In genomic region chr18:58316943-58317342, GRCh38 we compare ENCODE assay signal across 10 cellular contexts.
DNase-seq lines count a peak whose midpoint lies in the region; ATAC-seq and TF ChIP-seq lines count a peak whose summit lies in the region.
"Had no signal": no experiment of that assay in that cellular context is flagged by ENCODE, and none has a peak within 500 bp of the region (broad histone marks: within the 10 kb centered on the region; RNA-seq: fewer than 3 reads in every experiment).

No MANE protein-coding gene starts in this region.

- no peak overlapping the region for H2AFZ ChIP-seq in smooth muscle cell (ENCODE audit: low read depth)

- H3K27ac ChIP-seq in heart left ventricle, result peak overlapping the region in 11 of 12 donors; percentile 8 to 84 (median 63)
- peak overlapping the region; percentile 72 to 86 for H3K27ac ChIP-seq in right atrium auricular region
- peak overlapping the region; percentile 1 to 78 (median 65) for H3K27ac ChIP-seq in stomach
- no peak overlapping the region for H3K27ac ChIP-seq in smooth muscle cell (ENCODE audit: low read depth)
- H3K27ac ChIP-seq: testis had no signal

- H3K9me3 ChIP-seq in heart left ventricle (no peaks in the 10 kb centered on the region), right atrium auricular region (no peaks in the 10 kb centered on the region), stomach (no peaks in the 10 kb centered on the region), smooth muscle cell (replicated peaks; ENCODE audit: low read depth) (no peaks in the 10 kb centered on the region)
- H3K9me3 ChIP-seq: body of pancreas, testis had no signal

- H3K4me2 ChIP-seq in smooth muscle cell, result no peak overlapping the region

- no peak for TF ChIP-seq POLR2A in heart left ventricle (IDR thresholded peaks at IDR 0.05)
- TF ChIP-seq POLR2A in stomach (IDR thresholded peaks at IDR 0.05), result no peak

- peaks cover 10% of the 10 kb centered on the region for H3F3A ChIP-seq in smooth muscle cell (ENCODE audit: low read depth)

- H3K79me2 ChIP-seq in smooth muscle cell (ENCODE audit: low read depth), result no peaks in the 10 kb centered on the region

- no peak for TF ChIP-seq EP300 in stomach (IDR thresholded peaks at IDR 0.05)

- no peak overlapping the region for H3K9ac ChIP-seq in smooth muscle cell (ENCODE audit: low read depth)

- H3K4me1 ChIP-seq in heart left ventricle (peaks cover 0 to 66% (median 41%) of the 10 kb centered on the region in 12 donors), right atrium auricular region (peaks cover 0 to 58% of the 10 kb centered on the region in 2 donors), stomach (peaks cover 41 to 73% (median 47%) of the 10 kb centered on the region in 4 donors), smooth muscle cell (ENCODE audit: low read depth) (peaks cover 12% of the 10 kb centered on the region)
- H3K4me1 ChIP-seq: testis had no signal

- WGBS in heart left ventricle, 4 donors, result 27 to 37% (median 33%) methylated on average over 5 of the region's 5 CpGs
- WGBS in stomach, 5 donors, result 45 to 54% (median 50%) methylated on average over 5 of the region's 5 CpGs
- WGBS in smooth muscle cell (ENCODE audit: low lambda C conversion rate), result 72% methylated on average over 5 of the region's 5 CpGs

- H3K27me3 ChIP-seq in heart left ventricle (no peaks in the 10 kb centered on the region), right atrium auricular region (no peaks in the 10 kb centered on the region), stomach (no peaks in the 10 kb centered on the region), smooth muscle cell (ENCODE audit: low read depth) (no peaks in the 10 kb centered on the region)
- H3K27me3 ChIP-seq: body of pancreas, testis had no signal

- H4K20me1 ChIP-seq in smooth muscle cell (ENCODE audit: low read depth), result no peaks in the 10 kb centered on the region

- DNase-seq in heart left ventricle (no peak), cardiac septum (ENCODE audit: low spot score) (no peak), NOMO-1 treated with dmso at 0.1 percent for 144 hours (lab: John Stamatoyannopoulos, UW; ENCODE audit: unreplicated experiment) (peak; percentile 13), right atrium auricular region (ENCODE audit: low spot score) (no peak), stomach (no peak), T-helper 9 cell (no peak), smooth muscle cell (lab: John Stamatoyannopoulos, UW; ENCODE audit: unreplicated experiment) (no peak), NCI-H1048 (lab: John Stamatoyannopoulos, UW) (no peak)
- DNase-seq: body of pancreas, testis had no signal

- TF ChIP-seq CTCF in heart left ventricle (IDR thresholded peaks at IDR 0.05) (no peak), right atrium auricular region (IDR thresholded peaks at IDR 0.05) (no peak), stomach (IDR thresholded peaks at IDR 0.05) (no peak), smooth muscle cell (IDR thresholded peaks at IDR 0.05; ENCODE audit: borderline replicate concordance, insufficient read depth, poor library complexity, severe bottlenecking) (no peak)

- peak in 2 of 4 donors; percentile 20 to 23 for ATAC-seq in heart left ventricle
- ATAC-seq: body of pancreas had no signal

- H3K36me3 ChIP-seq in heart left ventricle, result no peaks in the 10 kb centered on the region
- no peaks in the 10 kb centered on the region for H3K36me3 ChIP-seq in right atrium auricular region
- peaks cover 0 to 8% (median 1%) of the 10 kb centered on the region in 4 donors for H3K36me3 ChIP-seq in stomach
- no peaks in the 10 kb centered on the region for H3K36me3 ChIP-seq in smooth muscle cell (ENCODE audit: low read depth)

- H3K4me3 ChIP-seq in heart left ventricle (no peak overlapping the region), right atrium auricular region (no peak overlapping the region), stomach (no peak overlapping the region), smooth muscle cell (no peak overlapping the region)
- H3K4me3 ChIP-seq: body of pancreas, testis had no signal

- intact Hi-C loops in heart left ventricle (cut with DNase I) (loop anchor here in 5 of 10 donors (5.0 to 10.0 kb wide), 5 partner anchors 60 to 130 kb away; no protein-coding TSS in a partner anchor), cardiac septum (cut with DNase I) (loop anchor here (2.0 kb wide), 1 partner anchor 60 kb away; no protein-coding TSS in a partner anchor), stomach (cut with DNase I; ENCODE audit: low total_unique reads) (no loop called here)
